In genomic region chr12:81088221-81088620, GRCh38 we compare ENCODE assay signal across 23 cellular contexts. TPM values are rescaled to one million over a fixed set of nuclear protein-coding genes. Genes with fewer than 3 reads are reported as not detected.
DNase-seq lines count a peak whose midpoint lies in the region; ATAC-seq and TF ChIP-seq lines count a peak whose summit lies in the region.
"Had no signal": no experiment of that assay in that cellular context is flagged by ENCODE, and none has a peak within 500 bp of the region (broad histone marks: within the 10 kb centered on the region; RNA-seq: fewer than 3 reads in every experiment).

No MANE protein-coding gene starts in this region.

- in situ Hi-C loops in KBM-7 (cut with MboI; ENCODE audit: low pct_unique_long_range_greater_than_20kb, low sequenced_read_pairs), result no loop called here

- H3K4me1 ChIP-seq in GM23338 (ENCODE audit: insufficient read depth) (peaks cover 54% of the 10 kb centered on the region), subcutaneous abdominal adipose tissue (ENCODE audit: control insufficient read depth in 5 of 5, insufficient read depth in 5 of 5, low read length in 5 of 5) (peaks cover 0 to 52% (median 23%) of the 10 kb centered on the region in 5 donors), PC-3 (ENCODE audit: insufficient read depth, low read length) (no peaks in the 10 kb centered on the region)
- H3K4me1 ChIP-seq: A549, BE2C had no signal

- H3K4me2 ChIP-seq in GM23338, result no peak overlapping the region
- H3K4me2 ChIP-seq in PC-3 (ENCODE audit: low read length), result no peak overlapping the region
- H3K4me2 ChIP-seq: A549; BLaER1 treated with 17β-estradiol and CSF1 and Interleukin-3, amounts not matched to agents 10 nM and 100 nM had no signal

- H4K20me1 ChIP-seq in GM23338 (replicated peaks; ENCODE audit: insufficient read depth) (no peaks in the 10 kb centered on the region), PC-3 (ENCODE audit: low read length) (no peaks in the 10 kb centered on the region)
- H4K20me1 ChIP-seq: BLaER1 treated with 17β-estradiol and CSF1 and Interleukin-3, amounts not matched to agents 10 nM and 100 nM had no signal

- POLR2A ChIA-PET in HEK293T (lab: Yijun Ruan, JAX), result no interaction called here
- POLR2A ChIA-PET in PC-3 (lab: Charles Lee; ENCODE audit: unreplicated experiment), result no interaction called here

- H3K9me2 ChIP-seq in GM23338 (ENCODE audit: insufficient read depth) (no peaks in the 10 kb centered on the region), PC-3 (replicated peaks; ENCODE audit: low read length) (no peaks in the 10 kb centered on the region)

- no peaks in the 10 kb centered on the region for H3K9me3 Mint-ChIP-seq in GM23338
- H3K9me3 Mint-ChIP-seq in activated naive CD8-positive, alpha-beta T cell treated with anti-CD3 and anti-CD28 coated beads, Interleukin-2, amount 50 U/mL, for 24 hours, result peaks cover 5% of the 10 kb centered on the region
- H3K9me3 Mint-ChIP-seq: HFFc6 had no signal

- peak overlapping the region; percentile 25; the same call in 1 of the 2 replicates for H3K27ac Mint-ChIP-seq in GM23338
- no peak overlapping the region for H3K27ac Mint-ChIP-seq in activated naive CD8-positive, alpha-beta T cell treated with anti-CD3 and anti-CD28 coated beads, Interleukin-2, amount 50 U/mL, for 24 hours
- H3K27ac Mint-ChIP-seq: CD14-positive monocyte; CD4-positive, alpha-beta T cell; CD8-positive, alpha-beta memory T cell; HFFc6 had no signal

- DNase-seq in GM23338 (ENCODE audit: low spot score) (no peak), HEK293T (ENCODE audit: extremely low spot score) (no peak), left colon (no peak), PC-3 (no peak), KBM-7 (no peak)
- DNase-seq in activated naive CD8-positive, alpha-beta T cell treated with anti-CD3 and anti-CD28 coated beads, Interleukin-2, amount 50 U/mL, for 24 hours, result no peak
- DNase-seq: 8988T; ACHN; AML-193; BE2C; CD4-positive, alpha-beta T cell; CD8-positive, alpha-beta memory T cell; DMS 273 treated with DMSO at 0.1 percent for 48 hours; DMS79; EL; GDM1; GOT3; HCEC 1CT; HFFc6 had no signal

- intact Hi-C loops in left colon (cut with DNase I, micrococcal nuclease) (no loop called here), PC-3 (cut with micrococcal nuclease) (no loop called here)

- CTCF ChIA-PET in HEK293T (lab: Yijun Ruan, JAX) (no interaction called here), PC-3 (lab: Charles Lee) (no interaction called here)

- no peak overlapping the region for H3K9ac ChIP-seq in subcutaneous abdominal adipose tissue (ENCODE audit: low read length in 5 of 5)
- no peak overlapping the region for H3K9ac ChIP-seq in PC-3 (ENCODE audit: low read length)
- H3K9ac ChIP-seq: BLaER1 treated with 17β-estradiol and CSF1 and Interleukin-3, amounts not matched to agents 10 nM and 100 nM had no signal

- no peak for TF ChIP-seq CTCF in GM23338 (conservative IDR thresholded peaks at IDR 0.05; ENCODE audit: low read depth in 2 of 2)
- TF ChIP-seq CTCF in PC-3 (conservative IDR thresholded peaks at IDR 0.05; ENCODE audit: low read depth, low read length), result no peak

- H3K4me3 Mint-ChIP-seq in GM23338, result no peak overlapping the region
- H3K4me3 Mint-ChIP-seq in activated naive CD8-positive, alpha-beta T cell treated with anti-CD3 and anti-CD28 coated beads, Interleukin-2, amount 50 U/mL, for 24 hours, result no peak overlapping the region
- H3K4me3 Mint-ChIP-seq: CD14-positive monocyte; CD4-positive, alpha-beta T cell; CD8-positive, alpha-beta memory T cell; HFFc6 had no signal

- H3K9me3 ChIP-seq in subcutaneous abdominal adipose tissue (ENCODE audit: control insufficient read depth in 5 of 5, low read length in 5 of 5), result no peaks in the 10 kb centered on the region
- H3K9me3 ChIP-seq in PC-3 (ENCODE audit: low read length), result no peaks in the 10 kb centered on the region
- H3K9me3 ChIP-seq: A549; BE2C; BLaER1 treated with 17β-estradiol and CSF1 and Interleukin-3, amounts not matched to agents 10 nM and 100 nM had no signal

- peaks cover 33% of the 10 kb centered on the region for H3K79me2 ChIP-seq in GM23338 (replicated peaks; ENCODE audit: insufficient read depth)
- no peaks in the 10 kb centered on the region for H3K79me2 ChIP-seq in PC-3 (ENCODE audit: low read length)

- no peaks in the 10 kb centered on the region for H3K36me3 Mint-ChIP-seq in GM23338 (ENCODE audit: low read depth)
- no peaks in the 10 kb centered on the region for H3K36me3 Mint-ChIP-seq in activated naive CD8-positive, alpha-beta T cell treated with anti-CD3 and anti-CD28 coated beads, Interleukin-2, amount 50 U/mL, for 24 hours (ENCODE audit: low read depth)
- H3K36me3 Mint-ChIP-seq: CD14-positive monocyte; CD8-positive, alpha-beta memory T cell had no signal

- BruUV-seq in PC-3 (replicated peaks; lab: Mats Ljungman, UMichigan), result no TSS peak

- no peaks in the 10 kb centered on the region for H3K36me3 ChIP-seq in GM23338 (ENCODE audit: insufficient read depth)
- H3K36me3 ChIP-seq in subcutaneous abdominal adipose tissue (ENCODE audit: control insufficient read depth in 5 of 5, insufficient read depth in 5 of 5, low read length in 5 of 5), result no peaks in the 10 kb centered on the region
- no peaks in the 10 kb centered on the region for H3K36me3 ChIP-seq in PC-3 (ENCODE audit: low read depth, low read length)
- H3K36me3 ChIP-seq: BE2C; BLaER1 treated with 17β-estradiol and CSF1 and Interleukin-3, amounts not matched to agents 10 nM and 100 nM had no signal

- H3F3A ChIP-seq in GM23338 (replicated peaks; ENCODE audit: low read depth), result no peaks in the 10 kb centered on the region
- no peaks in the 10 kb centered on the region for H3F3A ChIP-seq in PC-3 (ENCODE audit: low read length, unreplicated experiment)

- H3K27me3 ChIP-seq in GM23338 (ENCODE audit: insufficient read depth) (no peaks in the 10 kb centered on the region), subcutaneous abdominal adipose tissue (ENCODE audit: control insufficient read depth in 5 of 5, insufficient read depth in 4 of 5, low read length in 5 of 5) (no peaks in the 10 kb centered on the region), PC-3 (ENCODE audit: low read length) (peaks cover 10% of the 10 kb centered on the region)
- H3K27me3 ChIP-seq: BE2C; BLaER1 treated with 17β-estradiol and CSF1 and Interleukin-3, amounts not matched to agents 10 nM and 100 nM had no signal

- H2AFZ ChIP-seq in GM23338, result no peak overlapping the region
- H2AFZ ChIP-seq in PC-3 (ENCODE audit: low read length), result no peak overlapping the region

- no peak overlapping the region for H3K27ac ChIP-seq in GM23338 (ENCODE audit: low read depth)
- H3K27ac ChIP-seq in subcutaneous abdominal adipose tissue (ENCODE audit: low read depth, low read length), result peak overlapping the region; percentile 68
- H3K27ac ChIP-seq in PC-3 (ENCODE audit: low read length), result no peak overlapping the region
- H3K27ac ChIP-seq: A549; BLaER1 treated with 17β-estradiol and CSF1 and Interleukin-3, amounts not matched to agents 10 nM and 100 nM had no signal

- H3K4me1 Mint-ChIP-seq in GM23338, result peaks cover 54% of the 10 kb centered on the region
- H3K4me1 Mint-ChIP-seq in activated naive CD8-positive, alpha-beta T cell treated with anti-CD3 and anti-CD28 coated beads, Interleukin-2, amount 50 U/mL, for 24 hours, result no peaks in the 10 kb centered on the region
- H3K4me1 Mint-ChIP-seq: CD14-positive monocyte; CD8-positive, alpha-beta memory T cell had no signal

- peaks cover 3% of the 10 kb centered on the region for H3K27me3 Mint-ChIP-seq in GM23338 (ENCODE audit: insufficient read depth, low read depth, poor library complexity)
- H3K27me3 Mint-ChIP-seq in activated naive CD8-positive, alpha-beta T cell treated with anti-CD3 and anti-CD28 coated beads, Interleukin-2, amount 50 U/mL, for 24 hours, result no peaks in the 10 kb centered on the region
- H3K27me3 Mint-ChIP-seq: CD4-positive, alpha-beta T cell; CD8-positive, alpha-beta memory T cell had no signal

- H3K4me3 ChIP-seq in GM23338 (no peak overlapping the region), subcutaneous abdominal adipose tissue (ENCODE audit: low read depth in 1 of 5, low read length in 5 of 5) (no peak overlapping the region), PC-3 (ENCODE audit: low read length) (no peak overlapping the region)
- H3K4me3 ChIP-seq: A549; BLaER1 treated with 17β-estradiol and CSF1 and Interleukin-3, amounts not matched to agents 10 nM and 100 nM had no signal

- ATAC-seq in GM23338 (no peak), left colon (peak; percentile 30), PC-3 (no peak)
- no peak for ATAC-seq in activated naive CD8-positive, alpha-beta T cell treated with anti-CD3 and anti-CD28 coated beads, Interleukin-2, amount 50 U/mL, for 24 hours
- ATAC-seq: A549 had no signal

TF ChIP-seq in GM23338, 12 proteins besides CTCF, POLR2A, EP300 and RAD21 (continues in another document):
- TF ChIP-seq JUNB (IDR thresholded peaks at IDR 0.05; ENCODE audit: unreplicated experiment) (no peak), NANOG (IDR thresholded peaks at IDR 0.05; ENCODE audit: borderline replicate concordance) (no peak)

TF ChIP-seq in HEK293T, 16 proteins besides CTCF, POLR2A, EP300 and RAD21:
- no peak for TF ChIP-seq SP1 (IDR thresholded peaks at IDR 0.05)
- 0 out of 2 replicates have a peak, but pooled peaks have one; percentile 56 for TF ChIP-seq FOXA1 (IDR thresholded peaks at IDR 0.05)
- TF ChIP-seq L3MBTL2 (conservative IDR thresholded peaks at IDR 0.05), result no peak
- peak; percentile 70; the same call in 1 of the 2 replicates for TF ChIP-seq CTBP1 (IDR thresholded peaks at IDR 0.05; ENCODE audit: borderline replicate concordance)
- TF ChIP-seq PKNOX1 (IDR thresholded peaks at IDR 0.05), result peak; percentile 61

RNA-seq across cellular contexts. Expression of gene ACSS3, which starts 10.3 kb away (rescaled TPM):
- total RNA-seq in GM23338 (2014; rRNA removed; shearing (Covaris generic)), result 22.5 and 28.9 TPM in 2 replicates
- polyA plus RNA-seq in GM23338 (2016; fragmentation: Nextera tagmentation; extraction: Ambion mirVana), result 5.2 and 7.4 TPM in 2 replicates
- 1 to 10 TPM; 1.4 to 2.0 TPM for total RNA-seq in left colon
- total RNA-seq in PC-3 (2014; rRNA removed), result not detected in 2 replicates
- total RNA-seq: CD4-positive, alpha-beta T cell; CD8-positive, alpha-beta memory T cell had no signal
- polyA plus RNA-seq: CD8-positive, alpha-beta memory T cell had no signal
